18 cellular contexts compared by ENCODE assay signal in genomic region chr19:55158423-55158822, GRCh38. TPM values are rescaled to one million over a fixed set of nuclear protein-coding genes. Genes with fewer than 3 reads are reported as not detected.
DNase-seq lines count a peak whose midpoint lies in the region; ATAC-seq and TF ChIP-seq lines count a peak whose summit lies in the region.
"Had no signal": no experiment of that assay in that cellular context is flagged by ENCODE, and none has a peak within 500 bp of the region (broad histone marks: within the 10 kb centered on the region; RNA-seq: fewer than 3 reads in every experiment).

No MANE protein-coding gene starts in this region.

- no peaks in the 10 kb centered on the region for H3K36me3 ChIP-seq in mammary epithelial cell (ENCODE audit: insufficient read depth, low read length)
- H3K36me3 ChIP-seq in psoas muscle (ENCODE audit: insufficient read depth in 1 of 2, low read depth in 1 of 2): no peaks in the 10 kb centered on the region
- no peaks in the 10 kb centered on the region for H3K36me3 ChIP-seq in upper lobe of right lung

- CTCF ChIA-PET in MCF 10A (lab: Yijun Ruan, JAX): interaction anchor here (0.7 to 3.6 kb wide), 4 partner anchors 15 to 225 kb away, joined by 3 to 25 read pairs (median 4); no protein-coding TSS in a partner anchor
- CTCF ChIA-PET in mammary epithelial cell (lab: Charles Lee; ENCODE audit: low non-redundant PET): interaction anchor here (0.6 kb wide), 1 partner anchor 12 kb away, joined by 3 read pairs; no protein-coding TSS in a partner anchor

- H3K9me3 Mint-ChIP-seq in MCF 10A (ENCODE audit: unreplicated experiment) (no peaks in the 10 kb centered on the region), glutamatergic neuron (ENCODE audit: unreplicated experiment) (peaks cover 8% of the 10 kb centered on the region)

- H3K4me1 Mint-ChIP-seq in MCF 10A (ENCODE audit: insufficient read depth, unreplicated experiment) (peaks cover 27% of the 10 kb centered on the region), glutamatergic neuron (ENCODE audit: low read depth, unreplicated experiment) (peaks cover 1% of the 10 kb centered on the region)

- H3K9ac ChIP-seq in mammary epithelial cell (ENCODE audit: insufficient read depth, low read length): no peak overlapping the region

- H3K9me3 ChIP-seq in mammary epithelial cell (replicated peaks; ENCODE audit: insufficient read depth, low read length) (no peaks in the 10 kb centered on the region), psoas muscle (no peaks in the 10 kb centered on the region), upper lobe of right lung (no peaks in the 10 kb centered on the region)

- no peak overlapping the region for H3K4me3 ChIP-seq in mammary epithelial cell (replicated peaks in 1 of 3; ENCODE audit: insufficient read depth in 1 of 3, low read depth in 2 of 3, low read length in 3 of 3)
- no peak overlapping the region for H3K4me3 ChIP-seq in psoas muscle
- no peak overlapping the region for H3K4me3 ChIP-seq in upper lobe of right lung

- POLR2A ChIA-PET in MCF 10A (lab: Yijun Ruan, JAX): interaction anchor here (1.1 kb wide), 1 partner anchor 10 kb away, joined by 7 read pairs; no protein-coding TSS in a partner anchor

- dilution Hi-C loops in mammary epithelial cell (cut with HindIII; ENCODE audit: low sequenced_read_pairs): loop anchor here (10.0 kb wide), 1 partner anchor 486 kb away; the partner anchor contains the start of genes CCDC106, ZNF580 and ZNF581

- H4K20me1 ChIP-seq in mammary epithelial cell (ENCODE audit: insufficient read depth, low read length): no peaks in the 10 kb centered on the region

- H3K4me2 ChIP-seq in mammary epithelial cell (ENCODE audit: insufficient read depth, low read depth, low read length): no peak overlapping the region

- H3K27me3 Mint-ChIP-seq in MCF 10A (ENCODE audit: insufficient read depth, unreplicated experiment): no peaks in the 10 kb centered on the region
- H3K27me3 Mint-ChIP-seq in glutamatergic neuron (ENCODE audit: unreplicated experiment): peaks cover 17% of the 10 kb centered on the region

- in situ Hi-C loops in mammary epithelial cell (cut with MboI; ENCODE audit: low sequenced_read_pairs in 2 of 2): no loop called here

- DNase-seq in MCF 10A (ENCODE audit: unreplicated experiment): no peak
- DNase-seq in mammary epithelial cell: no peak
- no peak for DNase-seq in glutamatergic neuron
- no peak for DNase-seq in psoas muscle
- no peak for DNase-seq in activated T-cell treated with anti-CD3 and anti-CD28 coated beads, Interleukin-2, amount 50 U/mL, for 48 hours
- no peak for DNase-seq in upper lobe of right lung
- DNase-seq in Ammon's horn (ENCODE audit: low spot score): no peak
- DNase-seq: CD4-positive, CD25-positive, alpha-beta regulatory T cell; DND-41; GDM1; KBM-7; NCI-H1092; NCI-H2227 treated with DMSO at 0.1 percent for 48 hours; NCI-H526; SHP77 treated with DMSO at 0.1 percent for 48 hours had no signal

- ATAC-seq in psoas muscle (no peak), upper lobe of right lung (no peak)

- BruUV-seq in MCF 10A (replicated peaks; lab: Mats Ljungman, UMichigan): no TSS peak
- BruUV-seq in mammary epithelial cell (replicated peaks; lab: Mats Ljungman, UMichigan): no TSS peak

- no peaks in the 10 kb centered on the region for H3K79me2 ChIP-seq in mammary epithelial cell (ENCODE audit: insufficient read depth, low read length)

- H2AFZ ChIP-seq in mammary epithelial cell (ENCODE audit: low read depth, low read length): no peak overlapping the region

- H3K4me3 Mint-ChIP-seq in MCF 10A (ENCODE audit: unreplicated experiment): no peak overlapping the region
- H3K4me3 Mint-ChIP-seq in glutamatergic neuron (ENCODE audit: unreplicated experiment): no peak overlapping the region
- H3K4me3 Mint-ChIP-seq: CD4-positive, CD25-positive, alpha-beta regulatory T cell had no signal

- H3K27ac ChIP-seq in mammary epithelial cell (ENCODE audit: insufficient read depth, low read depth, low read length) (no peak overlapping the region), psoas muscle (peak overlapping the region; percentile 53), upper lobe of right lung (no peak overlapping the region)
- H3K27ac ChIP-seq: HL-60 had no signal

- intact Hi-C loops in MCF 10A (cut with micrococcal nuclease): no loop called here
- intact Hi-C loops in mammary epithelial cell (cut with micrococcal nuclease): no loop called here
- intact Hi-C loops in psoas muscle (cut with DNase I): no loop called here
- intact Hi-C loops in upper lobe of right lung (cut with DNase I): no loop called here

- peaks cover 18% of the 10 kb centered on the region for H3K4me1 ChIP-seq in mammary epithelial cell (ENCODE audit: insufficient read depth, low read length)
- H3K4me1 ChIP-seq in psoas muscle: no peaks in the 10 kb centered on the region
- no peaks in the 10 kb centered on the region for H3K4me1 ChIP-seq in upper lobe of right lung

- 93% methylated on average over 4 of the region's 4 CpGs for WGBS in mammary epithelial cell (ENCODE audit: low coverage, missing lambda C conversion rate)
- 44 to 68% (median 56%) methylated on average over 4 of the region's 4 CpGs for WGBS in psoas muscle, 3 donors

- H3K27me3 ChIP-seq in mammary epithelial cell (ENCODE audit: insufficient read depth, low read length): peaks cover 2% of the 10 kb centered on the region
- H3K27me3 ChIP-seq in psoas muscle (ENCODE audit: insufficient read depth in 3 of 3, low read length in 2 of 3): peaks cover 0 to 35% (median 6%) of the 10 kb centered on the region in 3 donors
- H3K27me3 ChIP-seq in upper lobe of right lung: peaks cover 51% of the 10 kb centered on the region

- TF ChIP-seq CTCF in MCF 10A (IDR thresholded peaks at IDR 0.05; ENCODE audit: unreplicated experiment): no peak
- no peak for TF ChIP-seq CTCF in mammary epithelial cell (conservative IDR thresholded peaks at IDR 0.05 in 1 of 2, IDR thresholded peaks at IDR 0.05 in 1 of 2; ENCODE audit: extremely low read depth in 1 of 2, insufficient read depth in 1 of 2, low read depth in 1 of 2, low read length in 2 of 2)
- no peak for TF ChIP-seq CTCF in glutamatergic neuron (IDR thresholded peaks at IDR 0.05; ENCODE audit: partially characterized antibody, unreplicated experiment)
- no peak for TF ChIP-seq CTCF in psoas muscle (IDR thresholded peaks at IDR 0.05)
- no peak for TF ChIP-seq CTCF in upper lobe of right lung (IDR thresholded peaks at IDR 0.05)

- no peaks in the 10 kb centered on the region for H3K36me3 Mint-ChIP-seq in MCF 10A (ENCODE audit: insufficient read depth, unreplicated experiment)
- no peaks in the 10 kb centered on the region for H3K36me3 Mint-ChIP-seq in glutamatergic neuron (ENCODE audit: unreplicated experiment)
- H3K36me3 Mint-ChIP-seq: CD4-positive, CD25-positive, alpha-beta regulatory T cell had no signal

- H3K27ac Mint-ChIP-seq in MCF 10A (ENCODE audit: low read depth, unreplicated experiment) (peak overlapping the region; percentile 75), glutamatergic neuron (ENCODE audit: unreplicated experiment) (peak overlapping the region; percentile 38)
- H3K27ac Mint-ChIP-seq: CD4-positive, CD25-positive, alpha-beta regulatory T cell had no signal

TF ChIP-seq in PFSK-1, 5 proteins besides CTCF, POLR2A, EP300 and RAD21 (continues in another document):
- no peak for TF ChIP-seq SIN3A (IDR thresholded peaks at IDR 0.05; ENCODE audit: borderline replicate concordance, insufficient read depth, low read length)
- TF ChIP-seq TAF1 (IDR thresholded peaks at IDR 0.05; ENCODE audit: borderline replicate concordance, insufficient read depth, low read length): no peak

RNA-seq across cellular contexts. Expression of gene TNNI3, which starts 0.9 kb away (rescaled TPM):
- total RNA-seq in MCF 10A (2022): 0.89 TPM in 1 of 2 replicates, not detected in the other
- 1 to 10 TPM in 1 of 2 donors, not detected in 1; 1.3 TPM for total RNA-seq in mammary epithelial cell
- polyA plus RNA-seq in mammary epithelial cell: 0.22 TPM
- polyA minus RNA-seq in mammary epithelial cell: not detected
- 5.7 TPM for polyA plus RNA-seq in PFSK-1 (2012; ENCODE audit: insufficient read length, low read depth)
- 3.3 TPM for total RNA-seq in glutamatergic neuron (ENCODE audit: unreplicated experiment)
- 10 to 100 TPM in 1 of 4 donors, 1 to 10 TPM in 3; 5.0 to 16.2 (median 7.4) TPM for total RNA-seq in psoas muscle
- polyA plus RNA-seq in psoas muscle: 10 to 100 TPM; 13.4 to 17.4 (median 15.2) TPM
- not detected for total RNA-seq in upper lobe of right lung
- total RNA-seq: A172; CD4-positive, CD25-positive, alpha-beta regulatory T cell had no signal
- polyA plus RNA-seq: CD4-positive, CD25-positive, alpha-beta regulatory T cell had no signal

RNA-seq across cellular contexts. Expression of gene DNAAF3, which starts 8.0 kb away (rescaled TPM):
- total RNA-seq in MCF 10A (2022) (3.9 and 4.9 TPM in 2 replicates), mammary epithelial cell (1 to 10 TPM; 1.5 to 2.2 TPM), glutamatergic neuron (ENCODE audit: unreplicated experiment) (2.4 TPM), psoas muscle (not detected), upper lobe of right lung (1.5 TPM)
- polyA plus RNA-seq in mammary epithelial cell (1.3 TPM), psoas muscle (under 1 TPM; 0.06 to 0.47 (median 0.34) TPM)
- not detected for polyA minus RNA-seq in mammary epithelial cell
- polyA plus RNA-seq in PFSK-1 (2012; ENCODE audit: insufficient read length, low read depth): 36.8 TPM
- total RNA-seq: CD4-positive, CD25-positive, alpha-beta regulatory T cell had no signal
- polyA plus RNA-seq: CD4-positive, CD25-positive, alpha-beta regulatory T cell had no signal

RNA-seq across cellular contexts. Expression of gene TNNT1, which starts 9.4 kb away (rescaled TPM):
- total RNA-seq in MCF 10A (2022): 32.3 and 46.8 TPM in 2 replicates
- total RNA-seq in mammary epithelial cell: 10 to 100 TPM; 16.5 to 85.2 TPM
- polyA plus RNA-seq in mammary epithelial cell: 21.5 TPM
- polyA minus RNA-seq in mammary epithelial cell: 24.5 TPM
- polyA plus RNA-seq in PFSK-1 (2012; ENCODE audit: insufficient read length, low read depth): 268 TPM
- 19.3 TPM for total RNA-seq in glutamatergic neuron (ENCODE audit: unreplicated experiment)
- total RNA-seq in psoas muscle: 1,000 to 10,000 TPM; 7,142 to 9,723 (median 8,305) TPM
- over 10,000 TPM in 2 of 3 donors, 1,000 to 10,000 TPM in 1; 4,522 to 12,694 (median 10,175) TPM for polyA plus RNA-seq in psoas muscle
- total RNA-seq in upper lobe of right lung: 1.2 TPM
- total RNA-seq: CD4-positive, CD25-positive, alpha-beta regulatory T cell had no signal
- polyA plus RNA-seq: CD4-positive, CD25-positive, alpha-beta regulatory T cell had no signal

RNA-seq across cellular contexts. Expression of gene SYT5, which starts 21.7 kb away (rescaled TPM):
- not detected in 2 replicates for total RNA-seq in MCF 10A (2022)
- total RNA-seq in mammary epithelial cell: 1 to 10 TPM in 1 of 2 donors, under 1 TPM in 1; 0.33 to 1.1 TPM
- polyA plus RNA-seq in mammary epithelial cell: 0.08 TPM
- polyA minus RNA-seq in mammary epithelial cell: not detected
- 0.72 TPM for polyA plus RNA-seq in PFSK-1 (2012; ENCODE audit: insufficient read length, low read depth)
- 23.7 TPM for total RNA-seq in glutamatergic neuron (ENCODE audit: unreplicated experiment)
- total RNA-seq in psoas muscle: not detected
- polyA plus RNA-seq in psoas muscle: under 1 TPM in 2 of 3 donors, not detected in 1; 0.03 to 0.13 TPM
- not detected for total RNA-seq in upper lobe of right lung

RNA-seq across cellular contexts. Expression of gene PPP1R12C, which starts 41.0 kb away (rescaled TPM):
- total RNA-seq in MCF 10A (2022) (76.4 and 88.6 TPM in 2 replicates), mammary epithelial cell (10 to 100 TPM; 29.8 to 74.8 TPM), glutamatergic neuron (ENCODE audit: unreplicated experiment) (150 TPM), psoas muscle (10 to 100 TPM; 20.5 to 35.3 (median 24.8) TPM), upper lobe of right lung (120 TPM)
- polyA plus RNA-seq in mammary epithelial cell (27.5 TPM), psoas muscle (10 to 100 TPM; 28.5 to 59.1 (median 44.4) TPM)
- polyA minus RNA-seq in mammary epithelial cell: 6.7 TPM
- 140 TPM for polyA plus RNA-seq in PFSK-1 (2012; ENCODE audit: insufficient read length, low read depth)

Comparison
In these comparisons a context has a peak if more than half of its experiments do, and no peak if none do; other contexts are left out.
1. RNA of gene TNNT1, which starts 9.4 kb away (total RNA-seq): 7,142 to 9,723 TPM in psoas muscle; 16.5 to 85.2 TPM in mammary epithelial cell, 32.3 to 46.8 TPM in MCF 10A, 19.3 TPM in glutamatergic neuron (single experiment) and 1.2 TPM in upper lobe of right lung (single experiment); every median in the first group is over 10 times any median in the second.